24 cellular contexts compared by ENCODE assay signal in the genomic region with DNA sequence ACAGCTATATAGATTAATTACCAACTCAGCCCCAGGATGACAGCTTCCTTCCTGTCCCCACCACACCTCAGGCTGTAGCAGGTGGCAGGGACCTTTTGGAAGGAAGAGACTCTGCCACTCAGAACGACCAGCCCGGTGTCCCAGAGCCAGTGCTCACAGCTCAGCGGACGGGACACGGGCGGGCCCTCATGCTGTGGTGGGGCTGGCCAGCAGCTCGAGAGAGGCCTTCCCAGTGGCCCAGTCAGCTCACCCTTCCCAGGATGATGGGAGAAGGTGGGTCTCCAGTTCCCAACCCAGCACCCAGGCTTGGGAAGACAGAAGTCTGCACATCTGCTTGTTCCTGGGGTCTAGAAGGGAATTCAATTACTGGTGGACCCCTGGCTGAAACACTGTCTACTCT. TPM values are rescaled to one million over a fixed set of nuclear protein-coding genes. Genes with fewer than 3 reads are reported as not detected.
"Had no signal": no experiment of that assay in that cellular context is flagged by ENCODE, and none has a peak within 500 bp of the region (broad histone marks: within the 10 kb centered on the region; RNA-seq: fewer than 3 reads in every experiment).

No MANE protein-coding gene starts in this region.

- H3K9me3 ChIP-seq: gastrocnemius medialis, heart left ventricle, psoas muscle, sigmoid colon, stomach, tibial artery had no signal

- H3K27ac ChIP-seq: epithelial cell of prostate, gastrocnemius medialis, heart left ventricle, hepatocyte, psoas muscle, sigmoid colon, stomach, tibial artery had no signal

- H3K27me3 Mint-ChIP-seq: memory B cell, type B pancreatic cell had no signal

- H3K27ac Mint-ChIP-seq: memory B cell, natural killer cell, type B pancreatic cell had no signal

- H3K4me1 Mint-ChIP-seq: memory B cell, neural crest cell had no signal

- H3K4me2 ChIP-seq: hepatocyte had no signal

- H3K4me1 ChIP-seq: gastrocnemius medialis, psoas muscle, sigmoid colon, tibial artery had no signal

- H3K9me3 Mint-ChIP-seq: memory B cell; natural killer cell; neural crest cell; stimulated activated effector memory CD8-positive, alpha-beta T cell treated with anti-CD3 and anti-CD28 coated beads, Interleukin-12 subunit alpha, Interleukin-12 subunit beta, amount 100 ng/mL, for 72 hours; type B pancreatic cell had no signal

- DNase-seq: dorsolateral prefrontal cortex; effector CD4-positive, alpha-beta T cell; foreskin fibroblast; gastrocnemius medialis; heart left ventricle; natural killer cell; right cardiac atrium; sigmoid colon; stimulated activated CD4-positive, alpha-beta T cell treated with anti-CD3 and anti-CD28 coated beads, Interleukin-2, amount 100 ng/mL, for 24 hours; stimulated activated CD4-positive, alpha-beta T cell treated with anti-CD3 and anti-CD28 coated beads, Interleukin-4, amount 100 ng/mL, for 24 hours; stimulated activated naive CD4-positive, alpha-beta T cell treated with Interleukin-2 at 50 U/mL for 16 hours; stomach; tibial artery had no signal

- H3K4me3 Mint-ChIP-seq: memory B cell; natural killer cell; neural crest cell; stimulated activated effector memory CD8-positive, alpha-beta T cell treated with anti-CD3 and anti-CD28 coated beads, Interleukin-12 subunit alpha, Interleukin-12 subunit beta, amount 100 ng/mL, for 72 hours; type B pancreatic cell had no signal

- ATAC-seq: esophagus mucosa; gastrocnemius medialis; heart left ventricle; left lobe of liver; natural killer cell; psoas muscle; right cardiac atrium; stimulated activated effector memory CD8-positive, alpha-beta T cell treated with anti-CD3 and anti-CD28 coated beads, Interleukin-12 subunit alpha, Interleukin-12 subunit beta, amount 100 ng/mL, for 72 hours had no signal

- H3K27me3 ChIP-seq: dorsolateral prefrontal cortex, gastrocnemius medialis, heart left ventricle, hepatocyte, sigmoid colon, stomach, tibial artery had no signal

- H3K4me3 ChIP-seq: dorsolateral prefrontal cortex, gastrocnemius medialis, heart left ventricle, hepatocyte, lung, psoas muscle, sigmoid colon, stomach, tibial artery had no signal

RNA-seq across cellular contexts. Expression of a gene that starts 30.4 kb away (rescaled TPM):
- total RNA-seq: mononuclear cell had no signal
